In genomic region chr7:31333301-31333700, GRCh38 we compare ENCODE assay signal across 18 cellular contexts. TPM values are rescaled to one million over a fixed set of nuclear protein-coding genes. Genes with fewer than 3 reads are reported as not detected.
DNase-seq lines count a peak whose midpoint lies in the region; ATAC-seq and TF ChIP-seq lines count a peak whose summit lies in the region.
"Had no signal": no experiment of that assay in that cellular context is flagged by ENCODE, and none has a peak within 500 bp of the region (broad histone marks: within the 10 kb centered on the region; RNA-seq: fewer than 3 reads in every experiment).

No MANE protein-coding gene starts in this region.

- peaks cover 9% of the 10 kb centered on the region for H3K9me3 Mint-ChIP-seq in MCF 10A (ENCODE audit: unreplicated experiment)
- H3K9me3 Mint-ChIP-seq: GM23338 had no signal

- H3K4me1 Mint-ChIP-seq in MCF 10A (ENCODE audit: insufficient read depth, unreplicated experiment), result no peaks in the 10 kb centered on the region
- H3K4me1 Mint-ChIP-seq: GM23338 had no signal

- H3K4me3 ChIP-seq in mammary epithelial cell (replicated peaks in 1 of 3; ENCODE audit: insufficient read depth in 1 of 3, low read depth in 2 of 3, low read length in 3 of 3) (no peak overlapping the region), upper lobe of right lung (no peak overlapping the region), osteoblast (ENCODE audit: insufficient read depth, low read length) (no peak overlapping the region)
- H3K4me3 ChIP-seq: A549, GM23338 had no signal

- CTCF ChIA-PET in MCF 10A (lab: Yijun Ruan, JAX), result no interaction called here
- CTCF ChIA-PET in mammary epithelial cell (lab: Charles Lee; ENCODE audit: low non-redundant PET), result no interaction called here

- peaks cover 12% of the 10 kb centered on the region for H3K27me3 ChIP-seq in mammary epithelial cell (ENCODE audit: insufficient read depth, low read length)
- peaks cover 24% of the 10 kb centered on the region for H3K27me3 ChIP-seq in upper lobe of right lung
- H3K27me3 ChIP-seq in osteoblast (ENCODE audit: insufficient read depth, low read length), result peaks cover 13% of the 10 kb centered on the region

- no TSS peak for BruUV-seq in MCF 10A (replicated peaks; lab: Mats Ljungman, UMichigan)
- no TSS peak for BruUV-seq in mammary epithelial cell (replicated peaks; lab: Mats Ljungman, UMichigan)

- TF ChIP-seq CTCF in MCF 10A (IDR thresholded peaks at IDR 0.05; ENCODE audit: unreplicated experiment), result no peak
- TF ChIP-seq CTCF in mammary epithelial cell (conservative IDR thresholded peaks at IDR 0.05 in 1 of 2, IDR thresholded peaks at IDR 0.05 in 1 of 2; ENCODE audit: extremely low read depth in 1 of 2, insufficient read depth in 1 of 2, low read depth in 1 of 2, low read length in 2 of 2), result no peak
- TF ChIP-seq CTCF in upper lobe of right lung (IDR thresholded peaks at IDR 0.05), result no peak
- TF ChIP-seq CTCF in osteoblast (IDR thresholded peaks at IDR 0.05; ENCODE audit: extremely low read depth, low read depth, low read length), result no peak

- no peak overlapping the region for H3K4me2 ChIP-seq in mammary epithelial cell (ENCODE audit: insufficient read depth, low read depth, low read length)
- H3K4me2 ChIP-seq in osteoblast (ENCODE audit: insufficient read depth, low read length), result no peak overlapping the region
- H3K4me2 ChIP-seq: A549, GM23338 had no signal

- DNase-seq in DMS 273 (lab: John Stamatoyannopoulos, UW; ENCODE audit: unreplicated experiment), result peak; percentile 18
- no peak for DNase-seq in DMS 273 treated with DMSO at 0.1 percent for 48 hours (lab: John Stamatoyannopoulos, UW)
- peak; percentile 17 for DNase-seq in MCF 10A (ENCODE audit: unreplicated experiment)
- DNase-seq in mammary epithelial cell, result no peak
- no peak for DNase-seq in upper lobe of right lung
- DNase-seq in osteoblast (ENCODE audit: insufficient read length, low spot score, missing footprints), result no peak
- DNase-seq: AML-193; Caco-2; CD4-positive, alpha-beta T cell; HCEC 1CT had no signal

- no peak overlapping the region for H3K9ac ChIP-seq in mammary epithelial cell (ENCODE audit: insufficient read depth, low read length)

- no peaks in the 10 kb centered on the region for H3K79me2 ChIP-seq in mammary epithelial cell (ENCODE audit: insufficient read depth, low read length)
- H3K79me2 ChIP-seq in osteoblast (ENCODE audit: insufficient read depth, low read length), result no peaks in the 10 kb centered on the region

- H3K27ac Mint-ChIP-seq in MCF 10A (ENCODE audit: low read depth, unreplicated experiment), result no peak overlapping the region
- H3K27ac Mint-ChIP-seq: CD4-positive, alpha-beta T cell; GM23338 had no signal

- H4K20me1 ChIP-seq in mammary epithelial cell (ENCODE audit: insufficient read depth, low read length), result no peaks in the 10 kb centered on the region
- H4K20me1 ChIP-seq in osteoblast (ENCODE audit: insufficient read depth, low read length), result no peaks in the 10 kb centered on the region

- no peaks in the 10 kb centered on the region for H3K36me3 ChIP-seq in mammary epithelial cell (ENCODE audit: insufficient read depth, low read length)
- H3K36me3 ChIP-seq in upper lobe of right lung, result no peaks in the 10 kb centered on the region
- no peaks in the 10 kb centered on the region for H3K36me3 ChIP-seq in osteoblast (ENCODE audit: insufficient read depth, low read length)

- in situ Hi-C loops in mammary epithelial cell (cut with MboI; ENCODE audit: low sequenced_read_pairs in 2 of 2), result no loop called here

- POLR2A ChIA-PET in MCF 10A (lab: Yijun Ruan, JAX), result no interaction called here

- 58% methylated on average over 2 of the region's 2 CpGs for WGBS in mammary epithelial cell (ENCODE audit: low coverage, missing lambda C conversion rate)

- H3K27ac ChIP-seq in mammary epithelial cell (ENCODE audit: insufficient read depth, low read depth, low read length) (no peak overlapping the region), upper lobe of right lung (no peak overlapping the region), osteoblast (ENCODE audit: low read depth, low read length) (no peak overlapping the region)
- H3K27ac ChIP-seq: 22Rv1, A549, C4-2B, HL-60 had no signal

- ATAC-seq in upper lobe of right lung (peak; percentile 24), GM19455 (IDR thresholded peaks at IDR 0.05; ENCODE audit: unreplicated experiment) (no peak)
- ATAC-seq: A549, GM23338 had no signal

- dilution Hi-C loops in mammary epithelial cell (cut with HindIII; ENCODE audit: low sequenced_read_pairs), result no loop called here

- H3K27me3 Mint-ChIP-seq in MCF 10A (ENCODE audit: insufficient read depth, unreplicated experiment), result no peaks in the 10 kb centered on the region

- no peak overlapping the region for H3K4me3 Mint-ChIP-seq in MCF 10A (ENCODE audit: unreplicated experiment)
- H3K4me3 Mint-ChIP-seq: CD4-positive, alpha-beta T cell; GM23338 had no signal

- no peak overlapping the region for H2AFZ ChIP-seq in mammary epithelial cell (ENCODE audit: low read depth, low read length)
- H2AFZ ChIP-seq in osteoblast (ENCODE audit: low read length), result no peak overlapping the region
- H2AFZ ChIP-seq: GM23338 had no signal

- intact Hi-C loops in MCF 10A (cut with micrococcal nuclease), result no loop called here
- intact Hi-C loops in mammary epithelial cell (cut with micrococcal nuclease), result no loop called here
- intact Hi-C loops in upper lobe of right lung (cut with DNase I), result no loop called here

- no peaks in the 10 kb centered on the region for H3K36me3 Mint-ChIP-seq in MCF 10A (ENCODE audit: insufficient read depth, unreplicated experiment)

- H3K9me3 ChIP-seq in mammary epithelial cell (replicated peaks; ENCODE audit: insufficient read depth, low read length) (no peaks in the 10 kb centered on the region), upper lobe of right lung (no peaks in the 10 kb centered on the region), osteoblast (ENCODE audit: low read depth, low read length) (no peaks in the 10 kb centered on the region)
- H3K9me3 ChIP-seq: A549, Caco-2 had no signal

- H3K4me1 ChIP-seq in mammary epithelial cell (ENCODE audit: insufficient read depth, low read length) (peaks cover 3% of the 10 kb centered on the region), upper lobe of right lung (no peaks in the 10 kb centered on the region), osteoblast (ENCODE audit: insufficient read depth, low read length) (no peaks in the 10 kb centered on the region)
- H3K4me1 ChIP-seq: A549, Caco-2 had no signal

RNA-seq across cellular contexts. Expression of gene NEUROD6, which starts 7.2 kb away (rescaled TPM):
- not detected in 2 replicates for total RNA-seq in MCF 10A (2022)
- not detected for total RNA-seq in mammary epithelial cell
- not detected for polyA plus RNA-seq in mammary epithelial cell
- not detected for polyA minus RNA-seq in mammary epithelial cell
- not detected for total RNA-seq in upper lobe of right lung
- total RNA-seq in osteoblast, result not detected in 2 replicates
- total RNA-seq: Caco-2; CD4-positive, alpha-beta T cell; GM23338; HT1080 had no signal
- polyA plus RNA-seq: A549, BJ, GM23338 had no signal

Comparison
In these comparisons a context has a peak if more than half of its experiments do, and no peak if none do; other contexts are left out.
1. DNase-seq: peak in DMS 273 (single experiment) and MCF 10A (single experiment); none in DMS 273 treated with DMSO at 0.1 percent for 48 hours (single experiment), mammary epithelial cell (single experiment), upper lobe of right lung (single experiment) and osteoblast (single experiment).